In the genomic region with DNA sequence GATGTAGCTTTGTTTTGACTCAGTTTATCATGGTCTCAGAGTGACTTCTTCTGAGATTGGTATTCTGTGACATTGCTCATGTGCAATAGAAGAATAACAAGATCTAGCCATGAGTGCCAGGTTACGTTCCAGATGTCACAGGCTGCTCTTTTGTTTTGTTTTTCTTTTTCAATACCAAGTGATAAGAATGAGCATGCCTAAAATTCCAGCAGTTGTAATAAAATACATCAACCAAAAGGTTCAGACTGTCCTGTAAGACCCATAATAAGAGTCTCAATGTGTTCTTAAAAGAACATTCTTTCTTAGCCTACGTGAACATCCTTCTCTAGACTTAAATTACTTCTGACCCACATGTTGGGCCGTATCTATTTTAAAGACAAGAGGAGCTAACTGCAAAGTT, we compare ENCODE assay signal across 16 cellular contexts.
A peak's percentile ranks its signal among the peaks of the same experiment; 100 is the strongest.
DNase-seq lines count a peak whose midpoint lies in the region; ATAC-seq and TF ChIP-seq lines count a peak whose summit lies in the region.
"Had no signal": no experiment of that assay in that cellular context is flagged by ENCODE, and none has a peak within 500 bp of the region (broad histone marks: within the 10 kb centered on the region; RNA-seq: fewer than 3 reads in every experiment).

No MANE protein-coding gene starts in this region.

- BruUV-seq in IMR-90 (replicated peaks; lab: Mats Ljungman, UMichigan), result no TSS peak

- no CpG with 5 or more reads among the region's 3 CpGs for WGBS in IMR-90 (ENCODE audit: extremely low coverage in 2 of 2, insufficient read length in 1 of 2), 2 experiments

- no peak overlapping the region for H3K4me3 ChIP-seq in IMR-90 (ENCODE audit: insufficient read depth, low read depth, low read length)
- no peak overlapping the region for H3K4me3 ChIP-seq in fibroblast of villous mesenchyme (ENCODE audit: low read depth, low read length)
- H3K4me3 ChIP-seq: GM12878, SJCRH30 had no signal

- H3K4me2 ChIP-seq in IMR-90 (ENCODE audit: low read depth, low read length), result peak overlapping the region; percentile 38; the same call in 1 of the 2 replicates

- dilution Hi-C loops in IMR-90 (cut with HindIII; ENCODE audit: low sequenced_read_pairs, unreplicated experiment), result no loop called here

- H3K9me3 ChIP-seq in IMR-90 (ENCODE audit: control insufficient read depth, insufficient read depth, low read length), result no peaks in the 10 kb centered on the region
- H3K9me3 ChIP-seq: SJCRH30 had no signal

- POLR2A ChIA-PET in IMR-90 (lab: Charles Lee; ENCODE audit: unreplicated experiment), result no interaction called here

- CTCF ChIA-PET in IMR-90 (lab: Yijun Ruan, JAX), result no interaction called here

- ATAC-seq in IMR-90 (ENCODE audit: low read depth) (peak; percentile 18), HG02981 (IDR thresholded peaks at IDR 0.05; ENCODE audit: unreplicated experiment) (no peak), GM21737 (IDR thresholded peaks at IDR 0.05; ENCODE audit: unreplicated experiment) (no peak), GM19397 (IDR thresholded peaks at IDR 0.05; ENCODE audit: unreplicated experiment) (no peak)
- ATAC-seq: GM12878, PC-3 had no signal

- no peaks in the 10 kb centered on the region for H3K36me3 ChIP-seq in IMR-90 (ENCODE audit: control insufficient read depth, insufficient read depth, low read length)
- H3K36me3 ChIP-seq: SJCRH30 had no signal

- no peaks in the 10 kb centered on the region for H3K36me3 Mint-ChIP-seq in activated T-cell treated with anti-CD3 and anti-CD28 coated beads, Interleukin-2, amount 50 U/mL, for 24 hours (ENCODE audit: low read depth)

- H2AFZ ChIP-seq in IMR-90 (replicated peaks; ENCODE audit: low read length, poor library complexity), result no peak overlapping the region

- H4K5ac ChIP-seq in IMR-90 (ENCODE audit: low read depth, low read length), result peak overlapping the region; percentile 22; the same call in 1 of the 2 replicates

- no peak overlapping the region for H3K9ac ChIP-seq in IMR-90 (ENCODE audit: low read depth, low read length)

- no peaks in the 10 kb centered on the region for H3K27me3 ChIP-seq in IMR-90 (ENCODE audit: control insufficient read depth, insufficient read depth, low read length)
- H3K27me3 ChIP-seq: SJCRH30 had no signal

- H4K91ac ChIP-seq in IMR-90 (ENCODE audit: insufficient read depth, low read depth, low read length), result no peak overlapping the region

- no peak for TF ChIP-seq RAD21 in IMR-90 (IDR thresholded peaks at IDR 0.05; ENCODE audit: low read length)

- no peak overlapping the region for H3K27ac ChIP-seq in IMR-90 (ENCODE audit: insufficient read depth, low read length)
- H3K27ac ChIP-seq: SJCRH30 had no signal

- H2BK5ac ChIP-seq in IMR-90 (ENCODE audit: low read depth, low read length, poor library complexity, severe bottlenecking), result peak overlapping the region; percentile 32

- no peaks in the 10 kb centered on the region; a peak in 2 of 4 replicates for H3K79me1 ChIP-seq in IMR-90 (ENCODE audit: low read depth in 1 of 2, low read length in 2 of 2)

- peaks cover 16% of the 10 kb centered on the region; the same call in 1 of the 2 replicates for H3K4me1 ChIP-seq in IMR-90 (ENCODE audit: control insufficient read depth, insufficient read depth, low read length)
- H3K4me1 ChIP-seq: SJCRH30 had no signal

- H2AK9ac ChIP-seq in IMR-90 (replicated peaks; ENCODE audit: low read depth, low read length, poor library complexity), result no peak overlapping the region

- no peaks in the 10 kb centered on the region for H4K20me1 ChIP-seq in IMR-90 (ENCODE audit: insufficient read depth, low read length)

- in situ Hi-C loops in IMR-90 (cut with MboI; ENCODE audit: low sequenced_read_pairs), result no loop called here

- H3K23ac ChIP-seq in IMR-90 (ENCODE audit: low read depth, low read length), result no peak overlapping the region

- H3K9me1 ChIP-seq in IMR-90 (ENCODE audit: insufficient read depth, low read length), result no peaks in the 10 kb centered on the region

- DNase-seq in IMR-90 (no peak), astrocyte of the hippocampus (ENCODE audit: low read depth, low spot score) (peak; percentile 39), fibroblast of villous mesenchyme (ENCODE audit: low read depth) (peak; percentile 10)
- no peak for DNase-seq in activated T-cell treated with anti-CD3 and anti-CD28 coated beads, Interleukin-2, amount 50 U/mL, for 24 hours
- DNase-seq: Calu3; CD4-positive, alpha-beta T cell; DMS53; GOT3; NCI-H187; NCI-H446; PC-3; SJCRH30 had no signal

- H3K4me3 Mint-ChIP-seq in activated T-cell treated with anti-CD3 and anti-CD28 coated beads, Interleukin-2, amount 50 U/mL, for 24 hours, result no peak overlapping the region
- H3K4me3 Mint-ChIP-seq: CD4-positive, alpha-beta T cell had no signal

- H3K56ac ChIP-seq in IMR-90 (ENCODE audit: extremely low read depth, insufficient read depth, low read length), result no peak overlapping the region

- no peak overlapping the region for H4K8ac ChIP-seq in IMR-90 (ENCODE audit: low read depth in 2 of 2, low read length in 2 of 2)

- H2BK20ac ChIP-seq in IMR-90 (ENCODE audit: low read depth, low read length), result no peak overlapping the region

- no peak for TF ChIP-seq CTCF in IMR-90 (conservative IDR thresholded peaks at IDR 0.05; ENCODE audit: low read depth, low read length)
- TF ChIP-seq CTCF in fibroblast of villous mesenchyme (IDR thresholded peaks at IDR 0.05; ENCODE audit: insufficient read depth, low read depth, low read length), result no peak

- TF ChIP-seq POLR2A in IMR-90 (IDR thresholded peaks at IDR 0.05; ENCODE audit: low read depth, low read length), result no peak

- no peak overlapping the region for H2AK5ac ChIP-seq in IMR-90 (ENCODE audit: low read depth, low read length)

- no peak overlapping the region for H2BK15ac ChIP-seq in IMR-90 (ENCODE audit: low read depth, low read length)

- no peak overlapping the region for H3K27ac Mint-ChIP-seq in activated T-cell treated with anti-CD3 and anti-CD28 coated beads, Interleukin-2, amount 50 U/mL, for 24 hours
- H3K27ac Mint-ChIP-seq: CD4-positive, alpha-beta T cell had no signal

- no peak overlapping the region for H3K4ac ChIP-seq in IMR-90 (ENCODE audit: low read depth, low read length)

- no peak overlapping the region for H3K14ac ChIP-seq in IMR-90 (replicated peaks; ENCODE audit: low read depth, low read length)

- no peaks in the 10 kb centered on the region for H3K27me3 Mint-ChIP-seq in activated T-cell treated with anti-CD3 and anti-CD28 coated beads, Interleukin-2, amount 50 U/mL, for 24 hours
- H3K27me3 Mint-ChIP-seq: CD4-positive, alpha-beta T cell had no signal

- peaks cover 11% of the 10 kb centered on the region for H3K9me3 Mint-ChIP-seq in activated T-cell treated with anti-CD3 and anti-CD28 coated beads, Interleukin-2, amount 50 U/mL, for 24 hours

- peak overlapping the region; percentile 30; the same call in 1 of the 2 replicates for H2BK120ac ChIP-seq in IMR-90 (ENCODE audit: low read depth, low read length)

- no peaks in the 10 kb centered on the region for H3K4me1 Mint-ChIP-seq in activated T-cell treated with anti-CD3 and anti-CD28 coated beads, Interleukin-2, amount 50 U/mL, for 24 hours (ENCODE audit: low read depth)

- intact Hi-C loops in IMR-90 (cut with micrococcal nuclease), result loop anchor here (2.0 to 5.0 kb wide), 3 partner anchors 265 to 570 kb away; no protein-coding TSS in a partner anchor

- peak overlapping the region; percentile 85; the same call in 1 of the 2 replicates for H3K18ac ChIP-seq in IMR-90 (ENCODE audit: low read depth, low read length)

TF ChIP-seq in IMR-90, 13 proteins besides CTCF, POLR2A, EP300 and RAD21:
- TF ChIP-seq RCOR1 (IDR thresholded peaks at IDR 0.05; ENCODE audit: insufficient replicate concordance, low read length) (no peak), NFE2L2 (IDR thresholded peaks at IDR 0.05; ENCODE audit: low read depth, low read length) (no peak), CEBPB (IDR thresholded peaks at IDR 0.05; ENCODE audit: low read depth, low read length) (no peak), MXI1 (IDR thresholded peaks at IDR 0.05; ENCODE audit: borderline replicate concordance, low read depth, low read length) (no peak)

Comparison
In these comparisons a context has a peak if more than half of its experiments do, and no peak if none do; other contexts are left out.
1. DNase-seq: peak in astrocyte of the hippocampus (single experiment) and fibroblast of villous mesenchyme (single experiment); none in IMR-90 (single experiment) and activated T-cell treated with anti-CD3 and anti-CD28 coated beads, Interleukin-2, amount 50 U/mL, for 24 hours (single experiment).